14 cellular contexts compared by ENCODE assay signal in the genomic region with DNA sequence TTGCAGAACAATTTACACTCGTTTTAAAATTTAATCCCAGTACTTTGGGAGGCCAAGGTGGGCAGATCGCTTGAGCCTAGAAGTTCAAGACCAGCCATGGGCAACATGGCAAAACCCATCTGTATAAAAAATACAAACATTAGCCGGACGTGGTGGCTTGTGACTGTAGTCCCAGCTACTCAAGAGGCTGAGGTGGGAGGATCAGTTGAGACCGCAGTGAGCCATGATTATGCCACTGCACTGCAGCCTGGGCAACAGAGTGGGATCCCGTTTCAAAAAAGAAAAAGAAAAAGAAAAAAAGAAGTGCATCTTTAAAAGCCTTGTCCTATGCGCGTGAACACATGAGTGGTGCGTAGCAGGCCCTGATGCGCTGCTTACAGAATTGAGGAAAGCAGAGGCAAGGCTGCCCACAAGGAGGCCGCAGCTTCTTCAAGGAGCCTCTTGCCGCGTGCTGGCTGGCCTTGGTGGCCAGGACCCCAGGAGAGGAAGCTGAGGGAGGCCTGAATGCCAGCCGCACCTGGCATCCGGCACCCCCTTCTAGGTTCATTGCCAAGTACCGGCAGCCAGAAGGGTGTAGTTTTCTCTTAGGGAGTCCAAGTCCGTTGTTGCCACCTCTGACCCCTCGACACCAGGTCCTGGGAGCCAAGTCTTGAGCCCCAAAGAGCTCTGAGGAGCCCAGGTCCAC.
"Had no signal": no experiment of that assay in that cellular context is flagged by ENCODE, and none has a peak within 500 bp of the region (broad histone marks: within the 10 kb centered on the region; RNA-seq: fewer than 3 reads in every experiment).

No MANE protein-coding gene starts in this region.

- DNase-seq: activated CD4-positive, alpha-beta T cell treated with anti-CD3 and anti-CD28 coated beads for 1 hour; activated T-cell treated with anti-CD3 and anti-CD28 coated beads for 4 hours; caudate nucleus; colonic mucosa; gastrocnemius medialis; heart right ventricle; naive thymus-derived CD4-positive, alpha-beta T cell; sigmoid colon; stimulated activated CD4-positive, alpha-beta T cell treated with anti-CD3 and anti-CD28 coated beads, Interleukin-4, amount 100 ng/mL, for 24 hours; T-helper 2 cell had no signal

- H3K27me3 ChIP-seq: colonic mucosa, gastrocnemius medialis, heart right ventricle, sigmoid colon had no signal

- H2AFZ ChIP-seq: parathyroid adenoma had no signal

- ATAC-seq: esophagus mucosa; gastrocnemius medialis; heart right ventricle; naive thymus-derived CD4-positive, alpha-beta T cell; stimulated activated memory B cell treated with anti-CD40 and anti-IgM and Interleukin-4, amounts not matched to agents 10 μg/mL and 1 μg/mL and 100 μg/mL, for 72 hours had no signal

- H3K79me2 ChIP-seq: parathyroid adenoma had no signal

- H3K9ac ChIP-seq: parathyroid adenoma had no signal

- H3K27ac ChIP-seq: colonic mucosa, neutrophil, parathyroid adenoma, sigmoid colon had no signal

- H3K9me3 ChIP-seq: colonic mucosa, gastrocnemius medialis, heart right ventricle, neutrophil, sigmoid colon had no signal

- H3K4me3 ChIP-seq: colonic mucosa, gastrocnemius medialis, heart right ventricle, sigmoid colon had no signal

- H3K36me3 ChIP-seq: colonic mucosa, gastrocnemius medialis had no signal
